ENCODE assay signal across 8 cellular contexts in the genomic region with DNA sequence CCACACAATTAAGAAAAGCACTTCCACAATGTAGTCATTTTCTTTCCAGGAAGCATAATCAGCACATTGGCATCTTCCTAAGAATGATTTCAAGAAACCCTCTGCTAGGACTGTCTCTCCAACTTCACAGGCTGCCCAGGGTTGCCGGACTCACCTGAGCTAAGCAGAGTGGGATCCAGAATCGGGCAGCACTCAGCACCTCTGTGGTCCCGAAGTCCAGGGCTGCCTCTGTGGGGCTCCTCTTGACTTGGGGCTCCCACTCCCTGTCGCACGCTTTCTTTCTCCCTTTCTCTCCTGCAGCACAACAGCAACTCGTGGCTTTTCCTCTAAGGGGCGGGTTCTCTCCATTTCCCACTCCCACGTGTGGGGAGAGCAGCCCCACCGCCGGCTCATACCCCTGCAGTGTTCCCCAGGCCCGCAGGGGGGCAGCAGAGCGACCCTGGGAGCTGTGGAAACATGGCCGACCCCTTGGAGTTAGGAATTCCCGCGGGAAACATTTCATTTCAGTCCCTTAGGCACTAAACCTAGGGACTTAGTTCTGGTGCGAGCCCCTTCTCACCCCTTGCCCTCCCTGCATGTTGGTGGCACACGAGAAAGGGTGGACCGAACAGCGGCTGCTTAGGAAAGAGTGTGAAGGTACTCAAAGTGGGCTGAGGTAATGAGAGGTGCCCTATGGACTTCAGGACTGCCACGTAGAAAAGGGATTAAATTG. TPM values are rescaled to one million over a fixed set of nuclear protein-coding genes. Genes with fewer than 3 reads are reported as not detected.
DNase-seq lines count a peak whose midpoint lies in the region; ATAC-seq and TF ChIP-seq lines count a peak whose summit lies in the region.

TMEM272 (minus strand) TSS at position 316 of the 712 bp plus-strand sequence. CDS start 6,647 bp downstream, outside the sequence.

- DNase-seq in DMS53 treated with DMSO at 0.1 percent for 48 hours (lab: John Stamatoyannopoulos, UW; ENCODE audit: unreplicated experiment) (peak; percentile 50), Peyer's patch (peak; percentile 29 to 72 (median 71)), Right ventricle myocardium inferior (ENCODE audit: missing footprints) (peak; percentile 77), trophoblast cell (peak; percentile 60 to 76)

- no peak within 1 kb of the TSS for H3K9ac ChIP-seq in trophoblast cell (ENCODE audit: low read length)

- H3K27me3 Mint-ChIP-seq in activated naive CD4-positive, alpha-beta T cell treated with anti-CD3 and anti-CD28 coated beads, Interleukin-2, amount 50 U/mL, for 24 hours, result no peaks in the 10 kb centered on the region

- no peak within 1 kb of the TSS for H2BK5ac ChIP-seq in trophoblast cell (ENCODE audit: low read depth, low read length, poor library complexity)

- peak within 1 kb of the TSS; percentile 71 for H3K14ac ChIP-seq in trophoblast cell (ENCODE audit: low read length)

- peak within 1 kb of the TSS; percentile 70 for H4K91ac ChIP-seq in trophoblast cell (ENCODE audit: low read depth, low read length)

- peak within 1 kb of the TSS; percentile 99 for H4K8ac ChIP-seq in trophoblast cell (ENCODE audit: low read depth, low read length)

- intact Hi-C loops in Right ventricle myocardium inferior (cut with DNase I), result loop anchor here (5.0 kb wide), 1 partner anchor 282 kb away; the partner anchor contains the start of gene NEK5

- peak within 1 kb of the TSS; percentile 85 for H4K12ac ChIP-seq in trophoblast cell (ENCODE audit: low read depth, low read length)

- H3K4me1 Mint-ChIP-seq in activated naive CD4-positive, alpha-beta T cell treated with anti-CD3 and anti-CD28 coated beads, Interleukin-2, amount 50 U/mL, for 24 hours, result peaks cover 7% of the 10 kb centered on the region

- no CpG with 5 or more reads among the region's 20 CpGs for WGBS in trophoblast cell (ENCODE audit: extremely low coverage, insufficient coverage, insufficient read length)

- H3K4me3 ChIP-seq in Peyer's patch (peak within 1 kb of the TSS in 2 of 4 donors; percentile 33 to 47), trophoblast cell (ENCODE audit: low read depth, low read length) (no peak within 1 kb of the TSS)

- no peak within 1 kb of the TSS for H3K27ac Mint-ChIP-seq in activated naive CD4-positive, alpha-beta T cell treated with anti-CD3 and anti-CD28 coated beads, Interleukin-2, amount 50 U/mL, for 24 hours

- H3K9me3 ChIP-seq in Peyer's patch, result no peaks in the 10 kb centered on the region
- H3K9me3 ChIP-seq in trophoblast cell (ENCODE audit: insufficient read depth, low read depth, low read length), result no peaks in the 10 kb centered on the region

- H2BK12ac ChIP-seq in trophoblast cell (ENCODE audit: low read length), result no peak within 1 kb of the TSS

- H3K4ac ChIP-seq in trophoblast cell (ENCODE audit: low read depth, low read length), result no peak within 1 kb of the TSS

- H2AFZ ChIP-seq in trophoblast cell (ENCODE audit: insufficient read depth, low read length, poor library complexity), result peak within 1 kb of the TSS; percentile 98

- H3K4me3 Mint-ChIP-seq in activated naive CD4-positive, alpha-beta T cell treated with anti-CD3 and anti-CD28 coated beads, Interleukin-2, amount 50 U/mL, for 24 hours, result peak within 1 kb of the TSS; percentile 47

- peaks cover 0 to 13% (median 0%) of the 10 kb centered on the region in 4 donors for H3K4me1 ChIP-seq in Peyer's patch
- peaks cover 0 to 2% of the 10 kb centered on the region in 2 experiments for H3K4me1 ChIP-seq in trophoblast cell (ENCODE audit: control insufficient read depth in 1 of 2, insufficient read depth in 2 of 2, low read length in 2 of 2)

- H3K23ac ChIP-seq in trophoblast cell (ENCODE audit: low read length), result no peak within 1 kb of the TSS

- H3K79me2 ChIP-seq in trophoblast cell (ENCODE audit: control insufficient read depth, insufficient read depth, low read length, poor library complexity), result no peaks in the 10 kb centered on the region

- ATAC-seq in HG02798 (IDR thresholded peaks at IDR 0.05; ENCODE audit: poor library complexity, unreplicated experiment), result peak; percentile 61
- peak; percentile 76 for ATAC-seq in Right ventricle myocardium inferior
- no peak for ATAC-seq in HG02973 (IDR thresholded peaks at IDR 0.05; ENCODE audit: unreplicated experiment)
- ATAC-seq in HG03280 (IDR thresholded peaks at IDR 0.05; ENCODE audit: unreplicated experiment), result no peak

- H3K27me3 ChIP-seq in Peyer's patch, result no peaks in the 10 kb centered on the region
- H3K27me3 ChIP-seq in trophoblast cell (ENCODE audit: insufficient read depth, low read length), result no peaks in the 10 kb centered on the region

- no peak for TF ChIP-seq POLR2A in Peyer's patch (IDR thresholded peaks at IDR 0.05)

- no peak within 1 kb of the TSS for H3K4me2 ChIP-seq in trophoblast cell (ENCODE audit: low read length)

- peak within 1 kb of the TSS; percentile 72 for H2BK120ac ChIP-seq in trophoblast cell (ENCODE audit: insufficient read depth, low read length, poor library complexity)

- H3K27ac ChIP-seq in Peyer's patch (no peak within 1 kb of the TSS), trophoblast cell (ENCODE audit: low read depth, low read length) (no peak within 1 kb of the TSS)

- H2AK5ac ChIP-seq in trophoblast cell (ENCODE audit: low read length), result no peak within 1 kb of the TSS

- no peaks in the 10 kb centered on the region for H3K36me3 ChIP-seq in Peyer's patch
- H3K36me3 ChIP-seq in trophoblast cell (ENCODE audit: control insufficient read depth in 1 of 2, insufficient read depth in 2 of 2, low read length in 2 of 2), result no peaks in the 10 kb centered on the region

- H3K18ac ChIP-seq in trophoblast cell (ENCODE audit: low read length), result peak within 1 kb of the TSS; percentile 77

- H3K36me3 Mint-ChIP-seq in activated naive CD4-positive, alpha-beta T cell treated with anti-CD3 and anti-CD28 coated beads, Interleukin-2, amount 50 U/mL, for 24 hours, result no peaks in the 10 kb centered on the region

- TF ChIP-seq CTCF in Peyer's patch (IDR thresholded peaks at IDR 0.05), result peak in 5 of 6 experiments; percentile 46 to 81 (median 73)

- H3K9me3 Mint-ChIP-seq in activated naive CD4-positive, alpha-beta T cell treated with anti-CD3 and anti-CD28 coated beads, Interleukin-2, amount 50 U/mL, for 24 hours, result no peaks in the 10 kb centered on the region

- H3K79me1 ChIP-seq in trophoblast cell (ENCODE audit: low read length), result peaks cover 2% of the 10 kb centered on the region

RNA-seq across cellular contexts. Expression of gene TMEM272, which starts in this region (rescaled TPM):
- under 1 TPM in 2 of 4 donors, not detected in 2; 0.40 to 0.57 TPM for total RNA-seq in Peyer's patch
- 0.49 TPM for total RNA-seq in Right ventricle myocardium inferior
- polyA plus RNA-seq in trophoblast cell (2013), result 0.01 and 0.03 TPM in 2 replicates

Comparison
In these comparisons a context has a peak if more than half of its experiments do, and no peak if none do; other contexts are left out.
1. Peak in DNase-seq in Peyer's patch; RNA of the gene not detected or under 1 TPM.
2. Peak in DNase-seq and ATAC-seq in Right ventricle myocardium inferior; RNA of the gene not detected or under 1 TPM.